ENCODE assay signal across 18 cellular contexts in the genomic region with DNA sequence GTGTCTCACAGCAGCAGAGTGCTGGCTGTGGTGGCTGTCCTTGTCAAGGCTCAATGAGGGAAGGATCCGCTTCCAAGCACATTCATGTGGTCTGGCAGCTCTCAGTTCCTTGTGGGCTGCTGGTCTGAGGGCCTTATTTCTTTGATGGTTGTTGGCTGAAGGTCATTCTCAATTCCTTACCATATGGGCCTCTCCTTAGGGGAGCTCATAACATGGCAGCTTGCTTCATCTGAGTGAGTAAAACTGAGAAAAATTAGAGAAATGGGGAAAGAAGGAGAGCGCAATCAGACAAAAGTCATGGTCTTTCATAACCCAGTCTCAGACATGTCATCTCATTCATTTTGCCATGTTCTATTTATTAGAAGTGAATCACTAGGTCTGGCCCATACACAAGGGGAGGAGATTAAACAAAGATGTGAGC.
DNase-seq lines count a peak whose midpoint lies in the region; ATAC-seq and TF ChIP-seq lines count a peak whose summit lies in the region.
"Had no signal": no experiment of that assay in that cellular context is flagged by ENCODE, and none has a peak within 500 bp of the region (broad histone marks: within the 10 kb centered on the region; RNA-seq: fewer than 3 reads in every experiment).

No MANE protein-coding gene starts in this region.

- H3K79me2 ChIP-seq in fibroblast of lung (ENCODE audit: control insufficient read depth, insufficient read depth, low read length): no peaks in the 10 kb centered on the region

- H3K9ac ChIP-seq in fibroblast of lung (ENCODE audit: insufficient read depth, low read length): no peak overlapping the region

- H3K9me3 ChIP-seq in fibroblast of lung (ENCODE audit: control insufficient read depth, insufficient read depth, low read depth, low read length) (no peaks in the 10 kb centered on the region), gastrocnemius medialis (no peaks in the 10 kb centered on the region)
- H3K9me3 ChIP-seq: Caco-2, thyroid gland had no signal

- TF ChIP-seq CTCF in fibroblast of lung (conservative IDR thresholded peaks at IDR 0.05 in 1 of 2, IDR thresholded peaks at IDR 0.05 in 1 of 2; ENCODE audit: low read depth in 1 of 2, low read length in 2 of 2) (no peak), gastrocnemius medialis (IDR thresholded peaks at IDR 0.05 in 4 of 5, conservative IDR thresholded peaks at IDR 0.05 in 1 of 5) (no peak)

- in situ Hi-C loops in G401 (cut with HindIII; ENCODE audit: low sequenced_read_pairs): no loop called here
- in situ Hi-C loops in gastrocnemius medialis (cut with MboI; ENCODE audit: low sequenced_read_pairs in 4 of 4): no loop called here

- intact Hi-C loops in gastrocnemius medialis (cut with DNase I; ENCODE audit: low total_unique reads): no loop called here

- no peak overlapping the region for H3K4me2 ChIP-seq in fibroblast of lung (ENCODE audit: extremely low read depth, insufficient read depth, low read length)

- no peaks in the 10 kb centered on the region for H4K20me1 ChIP-seq in fibroblast of lung (ENCODE audit: control insufficient read depth, extremely low read depth, insufficient read depth, low read length)

- no peak overlapping the region for H3K4me3 ChIP-seq in fibroblast of lung (replicated peaks in 1 of 4; ENCODE audit: control extremely low read depth in 1 of 4, insufficient read depth in 1 of 4, low read depth in 3 of 4, low read length in 4 of 4)
- H3K4me3 ChIP-seq in gastrocnemius medialis: no peak overlapping the region
- H3K4me3 ChIP-seq: dorsolateral prefrontal cortex, thyroid gland had no signal

- H3K27ac ChIP-seq in fibroblast of lung (ENCODE audit: insufficient read depth, low read length) (no peak overlapping the region), gastrocnemius medialis (peak overlapping the region; percentile 19 to 61 (median 40))
- H3K27ac ChIP-seq: dorsolateral prefrontal cortex, thyroid gland had no signal

- peaks cover 16% of the 10 kb centered on the region for H3K4me1 ChIP-seq in fibroblast of lung (ENCODE audit: control insufficient read depth, extremely low read depth, insufficient read depth, low read length)
- no peaks in the 10 kb centered on the region for H3K4me1 ChIP-seq in gastrocnemius medialis
- H3K4me1 ChIP-seq: Caco-2, thyroid gland had no signal

- no peak for TF ChIP-seq POLR2A in gastrocnemius medialis (IDR thresholded peaks at IDR 0.05)

- no peak overlapping the region for H2AFZ ChIP-seq in fibroblast of lung (ENCODE audit: low read length)

- no peaks in the 10 kb centered on the region for H3K27me3 ChIP-seq in fibroblast of lung (ENCODE audit: control insufficient read depth, insufficient read depth, low read length)
- no peaks in the 10 kb centered on the region for H3K27me3 ChIP-seq in gastrocnemius medialis
- H3K27me3 ChIP-seq: thyroid gland had no signal

- peak; percentile 1 for DNase-seq in G401 (ENCODE audit: low spot score)
- DNase-seq in MV-4-11 (lab: John Stamatoyannopoulos, UW): peak; percentile 83
- peak; percentile 17 to 78 for DNase-seq in fibroblast of lung (ENCODE audit: low read depth in 2 of 2)
- peak in 1 of 2 donors; percentile 49 for DNase-seq in gastrocnemius medialis
- DNase-seq in NCI-H1694 (lab: John Stamatoyannopoulos, UW): no peak
- no peak for DNase-seq in NCI-H2196 treated with DMSO at 0.1 percent for 48 hours (lab: John Stamatoyannopoulos, UW; ENCODE audit: unreplicated experiment)
- DNase-seq: activated CD4-positive, alpha-beta T cell treated with anti-CD3 and anti-CD28 coated beads, Interleukin-2, amount 50 U/mL, for 4 hours; activated effector memory CD4-positive, alpha-beta T cell treated with anti-CD3 and anti-CD28 coated beads, Interleukin-2, amount 50 U/mL, for 16 hours; Caco-2; dorsolateral prefrontal cortex; kidney glomerular epithelial cell; naive thymus-derived CD8-positive, alpha-beta T cell; NCI-H1436; NCI-H774; stimulated activated naive CD4-positive, alpha-beta T cell; thyroid gland had no signal

- H3K36me3 ChIP-seq in fibroblast of lung (ENCODE audit: control insufficient read depth, insufficient read depth, low read length) (no peaks in the 10 kb centered on the region), gastrocnemius medialis (no peaks in the 10 kb centered on the region)
- H3K36me3 ChIP-seq: thyroid gland had no signal

- ATAC-seq in gastrocnemius medialis (peak; percentile 66 to 77), GM18867 (IDR thresholded peaks at IDR 0.05; ENCODE audit: unreplicated experiment) (no peak)
- ATAC-seq: naive thymus-derived CD8-positive, alpha-beta T cell; WTC11 had no signal

Comparison
In these comparisons a context has a peak if more than half of its experiments do, and no peak if none do; other contexts are left out.
1. DNase-seq: peak in G401 (single experiment), MV-4-11 (single experiment) and fibroblast of lung (2 of 2); none in NCI-H1694 (single experiment) and NCI-H2196 treated with DMSO at 0.1 percent for 48 hours (single experiment).